2 cellular contexts compared by ENCODE assay signal in the genomic region with DNA sequence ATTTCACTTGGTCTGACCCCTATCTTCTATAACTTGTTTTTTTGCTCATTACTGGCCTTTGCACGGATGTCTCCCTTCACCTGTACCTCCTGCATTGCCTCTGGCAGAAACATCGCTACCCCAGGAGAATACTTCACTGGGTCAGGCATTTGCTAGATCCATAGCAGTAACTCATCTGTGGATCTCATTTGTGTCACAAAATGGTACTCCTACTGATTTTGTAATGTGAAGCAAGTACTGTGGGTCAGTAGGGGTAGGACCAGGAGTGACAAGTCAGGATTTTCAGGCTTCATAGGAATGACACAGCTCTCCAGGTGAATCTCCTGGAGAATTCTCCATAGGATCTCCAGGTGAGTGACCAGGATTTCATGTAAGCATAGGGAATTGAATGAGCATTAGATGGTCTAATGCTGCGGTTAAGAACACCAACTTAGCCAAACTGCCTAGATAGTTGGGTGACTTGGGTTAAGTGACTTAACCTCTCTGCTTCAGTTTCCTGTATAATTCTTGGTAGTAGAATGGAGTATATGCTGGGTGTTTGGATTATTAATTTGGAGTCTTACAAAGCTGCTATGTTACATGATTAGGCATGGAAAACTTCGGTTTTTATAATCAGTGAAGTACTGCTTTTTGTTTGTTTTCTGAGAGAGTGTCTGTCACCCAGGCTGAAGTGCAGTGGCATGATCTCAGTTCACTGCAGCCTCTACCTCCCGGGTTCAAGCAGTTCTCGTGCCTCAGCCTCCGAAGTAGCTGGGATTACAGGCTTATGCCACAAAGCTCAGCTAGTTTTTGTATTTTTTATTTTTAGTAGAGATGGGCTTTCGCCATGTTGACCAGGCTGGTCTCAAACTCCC.
TF ChIP-seq lines count a peak whose summit lies in the region.

No MANE protein-coding gene starts in this region.

TF ChIP-seq in HepG2, 621 proteins besides CTCF, POLR2A, EP300 and RAD21 (continues in another document):
- no peak for TF ChIP-seq CEBPB (IDR thresholded peaks at IDR 0.05; ENCODE audit: borderline replicate concordance, low read depth, low read length)
- no peak for TF ChIP-seq ZNF234 (CRISPR knock-in tag; conservative IDR thresholded peaks at IDR 0.05)
- TF ChIP-seq ZBTB46 (CRISPR knock-in tag; IDR thresholded peaks at IDR 0.05; ENCODE audit: borderline replicate concordance): no peak
- TF ChIP-seq RBM22 (optimal IDR thresholded peaks at IDR 0.05; ENCODE audit: low read length): peak; percentile 84
- peak; percentile 12; the same call in 1 of the 2 replicates for TF ChIP-seq POLR2G (IDR thresholded peaks at IDR 0.05; ENCODE audit: low read depth, low read length)
- no peak for TF ChIP-seq FOXK2 (IDR thresholded peaks at IDR 0.05)
- no peak for TF ChIP-seq ZFAT (CRISPR knock-in tag; conservative IDR thresholded peaks at IDR 0.05)
- no peak for TF ChIP-seq SALL2 (CRISPR knock-in tag; IDR thresholded peaks at IDR 0.05)
- TF ChIP-seq MAZ (IDR thresholded peaks at IDR 0.05; ENCODE audit: borderline replicate concordance, low read depth, low read length): no peak
- no peak for TF ChIP-seq MAZ (CRISPR knock-in tag; IDR thresholded peaks at IDR 0.05; ENCODE audit: low read depth)
- no peak for TF ChIP-seq ZNF878 (CRISPR knock-in tag; IDR thresholded peaks at IDR 0.05)
- TF ChIP-seq ZBTB3 (CRISPR knock-in tag; IDR thresholded peaks at IDR 0.05; ENCODE audit: borderline replicate concordance, low read depth): no peak
- no peak for TF ChIP-seq HMGA1 (CRISPR knock-in tag; conservative IDR thresholded peaks at IDR 0.05)
- no peak for TF ChIP-seq ZNF138 (CRISPR knock-in tag; IDR thresholded peaks at IDR 0.05; ENCODE audit: low read depth)
- TF ChIP-seq CENPX (CRISPR knock-in tag; IDR thresholded peaks at IDR 0.05): no peak
- TF ChIP-seq RFXANK (CRISPR knock-in tag; IDR thresholded peaks at IDR 0.05): no peak
- no peak for TF ChIP-seq ZNF782 (CRISPR knock-in tag; IDR thresholded peaks at IDR 0.05; ENCODE audit: borderline replicate concordance)
- no peak for TF ChIP-seq ZNF816 (CRISPR knock-in tag; IDR thresholded peaks at IDR 0.05; ENCODE audit: borderline replicate concordance)
- TF ChIP-seq SETDB1 (CRISPR knock-in tag; IDR thresholded peaks at IDR 0.05; ENCODE audit: borderline replicate concordance): no peak
- TF ChIP-seq, protein P1, sequence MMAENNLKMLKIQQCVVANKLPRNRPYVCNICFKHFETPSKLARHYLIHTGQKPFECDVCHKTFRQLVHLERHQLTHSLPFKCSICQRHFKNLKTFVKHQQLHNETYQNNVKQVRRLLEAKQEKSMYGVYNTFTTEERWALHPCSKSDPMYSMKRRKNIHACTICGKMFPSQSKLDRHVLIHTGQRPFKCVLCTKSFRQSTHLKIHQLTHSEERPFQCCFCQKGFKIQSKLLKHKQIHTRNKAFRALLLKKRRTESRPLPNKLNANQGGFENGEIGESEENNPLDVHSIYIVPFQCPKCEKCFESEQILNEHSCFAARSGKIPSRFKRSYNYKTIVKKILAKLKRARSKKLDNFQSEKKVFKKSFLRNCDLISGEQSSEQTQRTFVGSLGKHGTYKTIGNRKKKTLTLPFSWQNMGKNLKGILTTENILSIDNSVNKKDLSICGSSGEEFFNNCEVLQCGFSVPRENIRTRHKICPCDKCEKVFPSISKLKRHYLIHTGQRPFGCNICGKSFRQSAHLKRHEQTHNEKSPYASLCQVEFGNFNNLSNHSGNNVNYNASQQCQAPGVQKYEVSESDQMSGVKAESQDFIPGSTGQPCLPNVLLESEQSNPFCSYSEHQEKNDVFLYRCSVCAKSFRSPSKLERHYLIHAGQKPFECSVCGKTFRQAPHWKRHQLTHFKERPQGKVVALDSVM (CRISPR knock-in tag; IDR thresholded peaks at IDR 0.05): peak; percentile 69; the same call in 1 of the 2 replicates
- no peak for TF ChIP-seq ZNF101 (CRISPR knock-in tag; IDR thresholded peaks at IDR 0.05; ENCODE audit: borderline replicate concordance, low read depth)
- TF ChIP-seq E2F2 (CRISPR knock-in tag; IDR thresholded peaks at IDR 0.05; ENCODE audit: borderline replicate concordance): no peak

TF ChIP-seq in GM12878, 131 proteins besides CTCF, POLR2A, EP300 and RAD21 (continues in another document):
- TF ChIP-seq IRF4 (IDR thresholded peaks at IDR 0.05; ENCODE audit: low read depth, low read length) (no peak), KDM1A (IDR thresholded peaks at IDR 0.05; ENCODE audit: borderline replicate concordance) (no peak), BHLHE40 (IDR thresholded peaks at IDR 0.05; ENCODE audit: borderline replicate concordance in 1 of 2, low read depth in 2 of 2, low read length in 1 of 2) (no peak), HSF1 (IDR thresholded peaks at IDR 0.05; ENCODE audit: low read depth, low read length) (no peak), SMAD1 (IDR thresholded peaks at IDR 0.05; ENCODE audit: low read depth, partially characterized antibody) (no peak), SMAD5 (IDR thresholded peaks at IDR 0.05; ENCODE audit: low read depth) (0 out of 2 replicates have a peak, but pooled peaks have one; percentile 25), ZSCAN29 (IDR thresholded peaks at IDR 0.05) (no peak), ZBTB11 (CRISPR knock-in tag; IDR thresholded peaks at IDR 0.05) (no peak), IRF5 (IDR thresholded peaks at IDR 0.05; ENCODE audit: borderline replicate concordance) (no peak), ZNF207 (IDR thresholded peaks at IDR 0.05; ENCODE audit: borderline replicate concordance) (no peak), RELA (IDR thresholded peaks at IDR 0.05; ENCODE audit: borderline replicate concordance, partially characterized antibody) (no peak), IRF3 (IDR thresholded peaks at IDR 0.05) (no peak), CEBPB (IDR thresholded peaks at IDR 0.05; ENCODE audit: borderline replicate concordance in 1 of 2, low read depth in 2 of 2, low read length in 2 of 2) (no peak), ZNF687 (IDR thresholded peaks at IDR 0.05) (no peak), TARDBP (IDR thresholded peaks at IDR 0.05; ENCODE audit: borderline replicate concordance) (no peak), POLR2AphosphoS5 (IDR thresholded peaks at IDR 0.05; ENCODE audit: low read length) (peak; percentile 65), ZBED1 (IDR thresholded peaks at IDR 0.05; ENCODE audit: borderline replicate concordance) (peak; percentile 1; the same call in 1 of the 2 replicates), CBFB (IDR thresholded peaks at IDR 0.05; ENCODE audit: low read depth) (no peak), CREM (IDR thresholded peaks at IDR 0.05; ENCODE audit: low read depth) (no peak), ZNF217 (IDR thresholded peaks at IDR 0.05) (no peak), NFIC (IDR thresholded peaks at IDR 0.05; ENCODE audit: low read depth, low read length) (0 out of 2 replicates have a peak, but pooled peaks have one; percentile 16)
- TF ChIP-seq, protein P2, sequence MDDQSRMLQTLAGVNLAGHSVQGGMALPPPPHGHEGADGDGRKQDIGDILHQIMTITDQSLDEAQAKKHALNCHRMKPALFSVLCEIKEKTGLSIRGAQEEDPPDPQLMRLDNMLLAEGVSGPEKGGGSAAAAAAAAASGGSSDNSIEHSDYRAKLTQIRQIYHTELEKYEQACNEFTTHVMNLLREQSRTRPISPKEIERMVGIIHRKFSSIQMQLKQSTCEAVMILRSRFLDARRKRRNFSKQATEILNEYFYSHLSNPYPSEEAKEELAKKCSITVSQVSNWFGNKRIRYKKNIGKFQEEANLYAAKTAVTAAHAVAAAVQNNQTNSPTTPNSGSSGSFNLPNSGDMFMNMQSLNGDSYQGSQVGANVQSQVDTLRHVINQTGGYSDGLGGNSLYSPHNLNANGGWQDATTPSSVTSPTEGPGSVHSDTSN (IDR thresholded peaks at IDR 0.05; ENCODE audit: insufficient replicate concordance, low read depth, low read length): no peak
- TF ChIP-seq, protein P3, sequence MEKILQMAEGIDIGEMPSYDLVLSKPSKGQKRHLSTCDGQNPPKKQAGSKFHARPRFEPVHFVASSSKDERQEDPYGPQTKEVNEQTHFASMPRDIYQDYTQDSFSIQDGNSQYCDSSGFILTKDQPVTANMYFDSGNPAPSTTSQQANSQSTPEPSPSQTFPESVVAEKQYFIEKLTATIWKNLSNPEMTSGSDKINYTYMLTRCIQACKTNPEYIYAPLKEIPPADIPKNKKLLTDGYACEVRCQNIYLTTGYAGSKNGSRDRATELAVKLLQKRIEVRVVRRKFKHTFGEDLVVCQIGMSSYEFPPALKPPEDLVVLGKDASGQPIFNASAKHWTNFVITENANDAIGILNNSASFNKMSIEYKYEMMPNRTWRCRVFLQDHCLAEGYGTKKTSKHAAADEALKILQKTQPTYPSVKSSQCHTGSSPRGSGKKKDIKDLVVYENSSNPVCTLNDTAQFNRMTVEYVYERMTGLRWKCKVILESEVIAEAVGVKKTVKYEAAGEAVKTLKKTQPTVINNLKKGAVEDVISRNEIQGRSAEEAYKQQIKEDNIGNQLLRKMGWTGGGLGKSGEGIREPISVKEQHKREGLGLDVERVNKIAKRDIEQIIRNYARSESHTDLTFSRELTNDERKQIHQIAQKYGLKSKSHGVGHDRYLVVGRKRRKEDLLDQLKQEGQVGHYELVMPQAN (conservative IDR thresholded peaks at IDR 0.05): no peak
